In the genomic region with DNA sequence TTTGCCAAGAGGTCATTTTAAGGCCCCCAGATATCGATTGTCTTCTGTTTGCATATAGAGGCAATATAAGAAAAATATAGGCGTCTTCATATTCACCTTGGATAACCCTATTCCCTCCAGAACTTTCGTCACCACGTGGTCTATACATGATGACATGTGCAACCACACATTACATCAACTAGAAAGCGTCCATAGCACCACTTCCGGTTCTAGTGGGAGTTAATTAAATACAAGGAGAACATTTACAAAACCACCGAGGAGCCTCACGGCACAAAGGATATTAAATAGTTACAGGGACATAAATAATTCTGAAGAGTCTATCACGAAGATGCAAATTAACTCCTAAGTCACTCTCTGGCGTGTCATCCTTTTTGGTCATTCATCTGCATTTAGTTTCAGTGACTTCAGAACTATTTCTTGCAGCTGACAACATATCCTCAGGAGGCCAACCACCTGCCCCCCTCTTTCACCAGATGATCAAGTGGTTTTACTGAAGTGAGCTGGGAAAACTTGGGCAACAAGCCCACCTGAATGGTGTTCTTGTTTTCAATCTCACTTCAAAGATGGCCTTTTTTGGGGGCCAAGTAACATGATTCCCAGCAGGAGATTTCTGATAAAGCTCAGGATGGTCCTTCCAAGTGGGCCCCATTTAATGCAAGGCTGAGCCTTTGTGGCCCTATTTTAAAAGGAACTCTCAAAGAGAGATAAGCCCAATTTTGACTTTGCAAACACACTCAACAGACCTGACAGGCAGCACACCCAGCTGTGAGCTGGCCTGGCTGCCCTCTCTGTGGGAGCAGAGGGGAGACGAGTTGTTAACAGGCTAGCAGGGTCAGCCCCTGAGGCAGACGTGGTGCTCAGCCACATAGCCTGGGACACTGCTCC, we compare ENCODE assay signal across 9 cellular contexts. TPM values are rescaled to one million over a fixed set of nuclear protein-coding genes. Genes with fewer than 3 reads are reported as not detected.
DNase-seq lines count a peak whose midpoint lies in the region; TF ChIP-seq lines count a peak whose summit lies in the region.
"Had no signal": no experiment of that assay in that cellular context is flagged by ENCODE, and none has a peak within 500 bp of the region (broad histone marks: within the 10 kb centered on the region; RNA-seq: fewer than 3 reads in every experiment).

No MANE protein-coding gene starts in this region.

- TF ChIP-seq CTCF in GM13977 (IDR thresholded peaks at IDR 0.05; ENCODE audit: extremely low read depth, insufficient read depth, missing control alignments), result no peak

- in situ Hi-C loops in GM13977 (cut with MboI; ENCODE audit: low pct_unique_long_range_greater_than_20kb, low sequenced_read_pairs, unreplicated experiment), result no loop called here

- DNase-seq in GM13977 (ENCODE audit: low spot score) (peak; percentile 65), NOMO-1 (lab: John Stamatoyannopoulos, UW; ENCODE audit: unreplicated experiment in 2 of 2) (peak; percentile 28 to 53), epidermal melanocyte (ENCODE audit: insufficient read length, low spot score) (peak; percentile 33), skeletal muscle cell (ENCODE audit: low read depth) (peak; percentile 89), germinal center (ENCODE audit: low spot score) (no peak), HuH-7.5 (ENCODE audit: low spot score) (no peak)
- DNase-seq in activated CD4-positive, alpha-beta T cell treated with anti-CD3 and anti-CD28 coated beads, Interleukin-2, amount 10 ng/mL, durations not matched to agents 24 days and 14 days, result no peak

- no peaks in the 10 kb centered on the region for H3K9me3 Mint-ChIP-seq in activated CD4-positive, alpha-beta T cell treated with anti-CD3 and anti-CD28 coated beads, Interleukin-2, amount 10 ng/mL, durations not matched to agents 24 days and 14 days
- H3K9me3 Mint-ChIP-seq: activated T-helper 1 cell treated with anti-CD3 and anti-CD28 coated beads, Interleukin-12 subunit alpha, Interleukin-12 subunit beta, Interleukin-2, Interleukin-4 antibody, amounts not matched to agents 30 ng/mL and 10 ng/mL and 1 ng/mL, durations not matched to agents 14 hours and 24 hours and 36 hours had no signal

- H3K36me3 Mint-ChIP-seq in activated CD4-positive, alpha-beta T cell treated with anti-CD3 and anti-CD28 coated beads, Interleukin-2, amount 10 ng/mL, durations not matched to agents 24 days and 14 days (ENCODE audit: low read depth), result peaks cover 5% of the 10 kb centered on the region

- H3K4me1 Mint-ChIP-seq in activated CD4-positive, alpha-beta T cell treated with anti-CD3 and anti-CD28 coated beads, Interleukin-2, amount 10 ng/mL, durations not matched to agents 24 days and 14 days, result no peaks in the 10 kb centered on the region

- H3K27me3 Mint-ChIP-seq in activated CD4-positive, alpha-beta T cell treated with anti-CD3 and anti-CD28 coated beads, Interleukin-2, amount 10 ng/mL, durations not matched to agents 24 days and 14 days, result no peaks in the 10 kb centered on the region

- H3K27ac Mint-ChIP-seq in activated CD4-positive, alpha-beta T cell treated with anti-CD3 and anti-CD28 coated beads, Interleukin-2, amount 10 ng/mL, durations not matched to agents 24 days and 14 days, result no peak overlapping the region
- H3K27ac Mint-ChIP-seq: activated T-helper 1 cell treated with anti-CD3 and anti-CD28 coated beads, Interleukin-12 subunit alpha, Interleukin-12 subunit beta, Interleukin-2, Interleukin-4 antibody, amounts not matched to agents 30 ng/mL and 10 ng/mL and 1 ng/mL, durations not matched to agents 14 hours and 24 hours and 36 hours had no signal

- no peak overlapping the region for H3K4me3 ChIP-seq in skeletal muscle cell (ENCODE audit: low read depth, low read length)
- H3K4me3 ChIP-seq: vagina had no signal

- H3K4me3 Mint-ChIP-seq in activated CD4-positive, alpha-beta T cell treated with anti-CD3 and anti-CD28 coated beads, Interleukin-2, amount 10 ng/mL, durations not matched to agents 24 days and 14 days, result no peak overlapping the region
- H3K4me3 Mint-ChIP-seq: activated T-helper 1 cell treated with anti-CD3 and anti-CD28 coated beads, Interleukin-12 subunit alpha, Interleukin-12 subunit beta, Interleukin-2, Interleukin-4 antibody, amounts not matched to agents 30 ng/mL and 10 ng/mL and 1 ng/mL, durations not matched to agents 14 hours and 24 hours and 36 hours had no signal

- intact Hi-C loops in activated CD4-positive, alpha-beta T cell treated with anti-CD3 and anti-CD28 coated beads, Interleukin-2, amount 10 ng/mL, durations not matched to agents 24 days and 14 days (cut with micrococcal nuclease), result no loop called here

RNA-seq across cellular contexts. Expression of gene CMTM3, which starts 15.3 kb away (rescaled TPM):
- total RNA-seq in activated CD4-positive, alpha-beta T cell treated with anti-CD3 and anti-CD28 coated beads, Interleukin-2, amount 10 ng/mL, durations not matched to agents 24 days and 14 days, result 95.6 and 100 TPM in 2 replicates

RNA-seq across cellular contexts. Expression of gene CMTM2, which starts 40.5 kb away (rescaled TPM):
- total RNA-seq in activated CD4-positive, alpha-beta T cell treated with anti-CD3 and anti-CD28 coated beads, Interleukin-2, amount 10 ng/mL, durations not matched to agents 24 days and 14 days, result 0.51 and 0.95 TPM in 2 replicates
- total RNA-seq: vagina had no signal

RNA-seq across cellular contexts. Expression of gene CMTM1, which starts 53.5 kb away (rescaled TPM):
- 12.2 and 13.6 TPM in 2 replicates for total RNA-seq in activated CD4-positive, alpha-beta T cell treated with anti-CD3 and anti-CD28 coated beads, Interleukin-2, amount 10 ng/mL, durations not matched to agents 24 days and 14 days
- total RNA-seq: vagina had no signal

Comparison
In these comparisons a context has a peak if more than half of its experiments do, and no peak if none do; other contexts are left out.
1. DNase-seq: peak in GM13977 (single experiment), NOMO-1 (2 of 2), epidermal melanocyte (single experiment) and skeletal muscle cell (single experiment); none in germinal center (single experiment), HuH-7.5 (single experiment) and activated CD4-positive, alpha-beta T cell treated with anti-CD3 and anti-CD28 coated beads, Interleukin-2, amount 10 ng/mL, durations not matched to agents 24 days and 14 days (single experiment).